Comparison of ENCODE assay signal across 12 cellular contexts in genomic region chr20:4573564-4574355, GRCh38.
DNase-seq lines count a peak whose midpoint lies in the region; ATAC-seq, FAIRE-seq and TF ChIP-seq lines count a peak whose summit lies in the region.
"Had no signal": no experiment of that assay in that cellular context is flagged by ENCODE, and none has a peak within 500 bp of the region (broad histone marks: within the 10 kb centered on the region; RNA-seq: fewer than 3 reads in every experiment).

No MANE protein-coding gene starts in this region.

- no peaks in the 10 kb centered on the region for H3K36me3 ChIP-seq in WERI-Rb-1
- H3K36me3 ChIP-seq: gastroesophageal sphincter had no signal

- TF ChIP-seq CTCF in WERI-Rb-1 (IDR thresholded peaks at IDR 0.05; ENCODE audit: low read depth, low read length), result no peak

- peak overlapping the region; percentile 38 for H3K27ac ChIP-seq in WERI-Rb-1
- H3K27ac ChIP-seq: gastroesophageal sphincter had no signal

- no peak for TF ChIP-seq POLR2A in H54 (IDR thresholded peaks at IDR 0.05; ENCODE audit: low read depth, low read length)

- peak; percentile 55 for FAIRE-seq in H54 (lab: Jason Lieb, UNC)
- FAIRE-seq: GM18507 had no signal

- H3K9me3 ChIP-seq in WERI-Rb-1 (ENCODE audit: severe bottlenecking), result peaks cover 4% of the 10 kb centered on the region
- H3K9me3 ChIP-seq: gastroesophageal sphincter, mucosa of descending colon had no signal

- peak overlapping the region; percentile 34 for H3K4me3 ChIP-seq in WERI-Rb-1 (ENCODE audit: low read depth, low read length)
- H3K4me3 ChIP-seq: gastroesophageal sphincter, mucosa of descending colon had no signal

- ATAC-seq in GM19324 (IDR thresholded peaks at IDR 0.05; ENCODE audit: low FRiP score, unreplicated experiment), result no peak
- ATAC-seq: gastroesophageal sphincter, mucosa of descending colon had no signal

- DNase-seq in A172 (ENCODE audit: low spot score) (peak; percentile 96), H54 (ENCODE audit: insufficient read length, low spot score) (peak; percentile 38), WERI-Rb-1 (peak; percentile 46), glomerular visceral epithelial cell (ENCODE audit: extremely low spot score) (peak; percentile 94), putamen (ENCODE audit: low spot score) (no peak), SHP77 treated with DMSO at 0.1 percent for 48 hours (lab: John Stamatoyannopoulos, UW) (no peak), DMS 273 treated with DMSO at 0.1 percent for 48 hours (lab: John Stamatoyannopoulos, UW) (no peak)
- DNase-seq: mucosa of descending colon, substantia nigra had no signal

- no peaks in the 10 kb centered on the region for H3K27me3 ChIP-seq in WERI-Rb-1 (ENCODE audit: insufficient read depth, low read depth, severe bottlenecking)

Comparison
In these comparisons a context has a peak if more than half of its experiments do, and no peak if none do; other contexts are left out.
1. DNase-seq: peak in A172 (single experiment), H54 (single experiment), WERI-Rb-1 (single experiment) and glomerular visceral epithelial cell (single experiment); none in putamen (single experiment), SHP77 treated with DMSO at 0.1 percent for 48 hours (single experiment) and DMS 273 treated with DMSO at 0.1 percent for 48 hours (single experiment).